8 cellular contexts compared by ENCODE assay signal in genomic region chr5:173615884-173616576, GRCh38. TPM values are rescaled to one million over a fixed set of nuclear protein-coding genes. Genes with fewer than 3 reads are reported as not detected.
DNase-seq lines count a peak whose midpoint lies in the region; ATAC-seq and TF ChIP-seq lines count a peak whose summit lies in the region.

No MANE protein-coding gene starts in this region.

- H3K27ac ChIP-seq in liver (ENCODE audit: low read depth in 1 of 2, low read length in 2 of 2), result peak overlapping the region; percentile 95 to 98

- POLR2A ChIA-PET in activated CD4-positive, alpha-beta T cell treated with anti-CD3 and anti-CD28 coated beads, Interleukin-2, amount 10 ng/mL, durations not matched to agents 7 days and 5 days (lab: Charles Lee), result interaction anchor here (0.6 to 0.7 kb wide), 2 partner anchors 114 to 289 kb away, joined by 3 to 4 read pairs; no protein-coding TSS in a partner anchor

- H3K9ac ChIP-seq in liver (ENCODE audit: low read depth in 1 of 2, low read length in 2 of 2), result peak overlapping the region; percentile 74 to 77

- H3K9me3 Mint-ChIP-seq in activated CD4-positive, alpha-beta T cell treated with anti-CD3 and anti-CD28 coated beads, Interleukin-2, amount 10 ng/mL, durations not matched to agents 7 days and 5 days, result no peaks in the 10 kb centered on the region

- H3K4me3 ChIP-seq in AG09309 (ENCODE audit: control insufficient read depth, low read depth, low read length) (peak overlapping the region; percentile 80), liver (ENCODE audit: low read depth in 1 of 3, low read length in 3 of 3) (peak overlapping the region; percentile 77 to 99 (median 91))

- under 1% methylated on average over 55 of the region's 55 CpGs for WGBS in liver

- peak; percentile 76 for TF ChIP-seq CTCF in AG09309 (IDR thresholded peaks at IDR 0.05; ENCODE audit: control insufficient read depth, insufficient read depth, low read depth, low read length, missing control alignments)
- TF ChIP-seq CTCF in liver (IDR thresholded peaks at IDR 0.05; ENCODE audit: low read depth, low read length, missing input control), result peak; percentile 52

- H3K27me3 ChIP-seq in liver (ENCODE audit: control insufficient read depth in 4 of 4, insufficient read depth in 4 of 4, low read length in 3 of 4), result no peaks in the 10 kb centered on the region

- H3K27ac Mint-ChIP-seq in activated CD4-positive, alpha-beta T cell treated with anti-CD3 and anti-CD28 coated beads, Interleukin-2, amount 10 ng/mL, durations not matched to agents 7 days and 5 days, result peak overlapping the region; percentile 96

- CTCF ChIA-PET in activated CD4-positive, alpha-beta T cell treated with anti-CD3 and anti-CD28 coated beads, Interleukin-2, amount 10 ng/mL, durations not matched to agents 7 days and 5 days (lab: Charles Lee), result interaction anchor here (0.6 to 2.1 kb wide), 29 partner anchors 8 to 695 kb away, joined by 3 to 8 read pairs (median 4); no protein-coding TSS in a partner anchor

- TF ChIP-seq RAD21 in liver (IDR thresholded peaks at IDR 0.05), result peak; percentile 46 to 67

- H3K27me3 Mint-ChIP-seq in activated CD4-positive, alpha-beta T cell treated with anti-CD3 and anti-CD28 coated beads, Interleukin-2, amount 10 ng/mL, durations not matched to agents 7 days and 5 days, result no peaks in the 10 kb centered on the region

- ATAC-seq in GM18909 (IDR thresholded peaks at IDR 0.05; ENCODE audit: poor library complexity, unreplicated experiment), result peak; percentile 59
- peak; percentile 59 for ATAC-seq in HG03175 (IDR thresholded peaks at IDR 0.05; ENCODE audit: unreplicated experiment)

- DNase-seq in AG09309 (ENCODE audit: low read depth) (peak; percentile 46), NCI-H510A treated with DMSO at 0.1 percent for 48 hours (lab: John Stamatoyannopoulos, UW) (peak; percentile 28), dedifferentiated amniotic fluid mesenchymal stem cell (ENCODE audit: extremely low spot score) (peak; percentile 84)
- peak; percentile 77 for DNase-seq in activated CD4-positive, alpha-beta T cell treated with anti-CD3 and anti-CD28 coated beads, Interleukin-2, amount 10 ng/mL, durations not matched to agents 7 days and 5 days
- DNase-seq in stimulated activated CD4-positive, alpha-beta T cell treated with anti-CD3 and anti-CD28 coated beads, Interleukin-4, amount 100 ng/mL, for 24 hours, result peak; percentile 75

- H3K36me3 ChIP-seq in liver (ENCODE audit: control insufficient read depth in 4 of 4, insufficient read depth in 3 of 4, low read depth in 1 of 4, low read length in 3 of 4), result peaks cover 5 to 12% (median 7%) of the 10 kb centered on the region in 4 donors

- H3K36me3 Mint-ChIP-seq in activated CD4-positive, alpha-beta T cell treated with anti-CD3 and anti-CD28 coated beads, Interleukin-2, amount 10 ng/mL, durations not matched to agents 7 days and 5 days (ENCODE audit: low read depth), result peaks cover 17% of the 10 kb centered on the region

- no peaks in the 10 kb centered on the region for H3K9me3 ChIP-seq in liver (ENCODE audit: control insufficient read depth in 4 of 4, low read length in 3 of 4)

- H3K4me1 Mint-ChIP-seq in activated CD4-positive, alpha-beta T cell treated with anti-CD3 and anti-CD28 coated beads, Interleukin-2, amount 10 ng/mL, durations not matched to agents 7 days and 5 days, result peaks cover 42% of the 10 kb centered on the region

- H3K4me3 Mint-ChIP-seq in activated CD4-positive, alpha-beta T cell treated with anti-CD3 and anti-CD28 coated beads, Interleukin-2, amount 10 ng/mL, durations not matched to agents 7 days and 5 days, result peak overlapping the region; percentile 91

- peaks cover 2 to 35% (median 29%) of the 10 kb centered on the region in 4 donors for H3K4me1 ChIP-seq in liver (ENCODE audit: control insufficient read depth in 4 of 4, insufficient read depth in 4 of 4, low read length in 3 of 4)

TF ChIP-seq in liver, 16 proteins besides CTCF, POLR2A, EP300 and RAD21:
- TF ChIP-seq TAF1 (conservative IDR thresholded peaks at IDR 0.05) (no peak), HNF4A (conservative IDR thresholded peaks at IDR 0.05) (peak in 1 of 2 donors; percentile 5)
TF ChIP-seq in liver: peak in this region for 1.

RNA-seq across cellular contexts. Expression of gene BOD1, which starts 0.4 kb away (rescaled TPM):
- 10 to 100 TPM; 17.7 to 22.6 TPM for total RNA-seq in activated CD4-positive, alpha-beta T cell treated with anti-CD3 and anti-CD28 coated beads, Interleukin-2, amount 10 ng/mL, durations not matched to agents 7 days and 5 days
- 10 to 100 TPM; 15.8 to 16.0 TPM for total RNA-seq in liver
- polyA plus RNA-seq in liver, result 10 to 100 TPM; 15.1 to 15.4 TPM

Comparison
In these comparisons a context has a peak if more than half of its experiments do, and no peak if none do; other contexts are left out.
1. Peak in every context shown above with its lines: DNase-seq, ATAC-seq, H3K4me3 ChIP-seq and H3K27ac ChIP-seq.
2. DNase-seq: peak in every context shown above with its lines; median percentile 84 in dedifferentiated amniotic fluid mesenchymal stem cell; 77 in activated CD4-positive, alpha-beta T cell treated with anti-CD3 and anti-CD28 coated beads, Interleukin-2, amount 10 ng/mL, durations not matched to agents 7 days and 5 days; 75 in stimulated activated CD4-positive, alpha-beta T cell treated with anti-CD3 and anti-CD28 coated beads, Interleukin-4, amount 100 ng/mL, for 24 hours; 46 in AG09309; 28 in NCI-H510A treated with DMSO at 0.1 percent for 48 hours.